In genomic region chr17:72342582-72343527, GRCh38 we compare ENCODE assay signal across 10 cellular contexts.
DNase-seq lines count a peak whose midpoint lies in the region; ATAC-seq and TF ChIP-seq lines count a peak whose summit lies in the region.
"Had no signal": no experiment of that assay in that cellular context is flagged by ENCODE, and none has a peak within 500 bp of the region (broad histone marks: within the 10 kb centered on the region; RNA-seq: fewer than 3 reads in every experiment).

No MANE protein-coding gene starts in this region.

- no peaks in the 10 kb centered on the region for H3K9me3 Mint-ChIP-seq in mesothelial cell of epicardium

- no peak for ATAC-seq in GM21717 (IDR thresholded peaks at IDR 0.05; ENCODE audit: unreplicated experiment)
- no peak for ATAC-seq in HG03520 (IDR thresholded peaks at IDR 0.05; ENCODE audit: unreplicated experiment)

- TF ChIP-seq CTCF in fibroblast of pulmonary artery (IDR thresholded peaks at IDR 0.05; ENCODE audit: low read length, missing control alignments), result no peak
- TF ChIP-seq CTCF in mesothelial cell of epicardium (IDR thresholded peaks at IDR 0.05; ENCODE audit: unreplicated experiment), result no peak

- H3K27ac Mint-ChIP-seq in mesothelial cell of epicardium, result peak overlapping the region; percentile 77

- DNase-seq in NCI-H69 (lab: John Stamatoyannopoulos, UW) (peak; percentile 96), fibroblast of pulmonary artery (ENCODE audit: low read depth) (peak; percentile 23), mesothelial cell of epicardium (ENCODE audit: low spot score in 2 of 2, unreplicated experiment in 2 of 2) (no peak), ureter (ENCODE audit: low spot score) (peak; percentile 46), NAMALWA (ENCODE audit: low spot score) (no peak)
- DNase-seq: activated CD8-positive, alpha-beta memory T cell treated with anti-CD3 and anti-CD28 coated beads, Interleukin-2, amount 50 U/mL, for 48 hours; cerebellar nuclear complex; T1000 had no signal

- no peaks in the 10 kb centered on the region for H3K36me3 Mint-ChIP-seq in mesothelial cell of epicardium

- no peak overlapping the region for H3K4me3 ChIP-seq in fibroblast of pulmonary artery (replicated peaks; ENCODE audit: low read depth, low read length)

- peaks cover 52% of the 10 kb centered on the region for H3K4me1 Mint-ChIP-seq in mesothelial cell of epicardium

- H3K4me3 Mint-ChIP-seq in mesothelial cell of epicardium, result peak overlapping the region; percentile 37

- no peaks in the 10 kb centered on the region for H3K27me3 Mint-ChIP-seq in mesothelial cell of epicardium (ENCODE audit: low read depth)

Comparison
In these comparisons a context has a peak if more than half of its experiments do, and no peak if none do; other contexts are left out.
1. DNase-seq: peak in NCI-H69 (single experiment), fibroblast of pulmonary artery (single experiment) and ureter (single experiment); none in mesothelial cell of epicardium (0 of 2) and NAMALWA (single experiment).